ENCODE assay signal across 22 cellular contexts in the genomic region with DNA sequence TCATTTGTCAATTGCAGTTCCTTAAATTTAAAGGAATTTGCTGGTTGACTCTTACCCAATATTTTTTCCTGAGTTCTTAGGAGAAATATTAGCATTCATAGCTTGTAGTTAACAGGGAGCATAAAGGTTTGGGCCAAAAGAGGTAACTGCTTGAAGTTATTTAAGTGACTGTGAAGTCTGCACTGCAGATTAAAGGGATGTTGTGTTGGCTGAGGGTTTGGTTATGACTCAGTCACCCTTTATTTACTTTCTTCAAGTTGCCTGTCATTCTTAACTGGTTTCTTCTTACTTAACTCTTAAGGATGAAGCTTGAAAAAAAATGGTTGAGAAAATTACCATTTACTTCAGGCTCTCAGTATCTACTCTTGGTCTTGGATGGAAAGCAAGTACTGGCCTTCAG.
A peak's percentile ranks its signal among the peaks of the same experiment; 100 is the strongest.
DNase-seq lines count a peak whose midpoint lies in the region; ATAC-seq, FAIRE-seq and TF ChIP-seq lines count a peak whose summit lies in the region.
"Had no signal": no experiment of that assay in that cellular context is flagged by ENCODE, and none has a peak within 500 bp of the region (broad histone marks: within the 10 kb centered on the region; RNA-seq: fewer than 3 reads in every experiment).

No MANE protein-coding gene starts in this region.

- H2BK12ac ChIP-seq in mesenchymal stem cell (ENCODE audit: low read length in 2 of 2): no peak overlapping the region

- no peak overlapping the region for H3K4me2 ChIP-seq in mesenchymal stem cell (ENCODE audit: low read length, poor library complexity, severe bottlenecking)

- H3K36me3 ChIP-seq in bronchial epithelial cell (ENCODE audit: control insufficient read depth, insufficient read depth, low read length) (no peaks in the 10 kb centered on the region), mesenchymal stem cell (ENCODE audit: control insufficient read depth in 1 of 2, insufficient read depth in 2 of 2, low read depth in 1 of 2, low read length in 2 of 2) (no peaks in the 10 kb centered on the region)
- H3K36me3 ChIP-seq: gastroesophageal sphincter, uterus had no signal

- peak; percentile 3 for DNase-seq in CD1c-positive myeloid dendritic cell (ENCODE audit: extremely low spot score)
- peak; percentile 64 for DNase-seq in LoVo (ENCODE audit: low spot score)
- DNase-seq in bronchial epithelial cell (ENCODE audit: low read depth): peak; percentile 82
- DNase-seq in mesenchymal stem cell: peak; percentile 77
- DNase-seq in medulla oblongata (ENCODE audit: extremely low spot score): no peak
- no peak for DNase-seq in activated CD8-positive, alpha-beta memory T cell treated with anti-CD3 and anti-CD28 coated beads, Interleukin-2, amount 50 U/mL, for 48 hours
- DNase-seq in stimulated activated CD4-positive, alpha-beta T cell treated with anti-CD3 and anti-CD28 coated beads, Interleukin-4, amount 100 ng/mL, for 1 hour: no peak
- DNase-seq: activated CD4-positive, alpha-beta T cell treated with anti-CD3 and anti-CD28 coated beads for 1 hour; activated naive CD8-positive, alpha-beta T cell treated with anti-CD3 and anti-CD28 coated beads, Interleukin-2, amount 50 U/mL, for 24 hours; activated T-cell treated with anti-CD3 and anti-CD28 coated beads, Interleukin-2, amount 50 U/mL, for 1 hour; islet precursor cell; NCI-H1092; NCI-H510A treated with DMSO at 0.1 percent for 48 hours; OCI-M1; retina; stimulated activated CD4-positive, alpha-beta T cell treated with anti-CD3 and anti-CD28 coated beads, Interleukin-4, amount 100 ng/mL, for 24 hours; uterus had no signal

- H2AFZ ChIP-seq in mesenchymal stem cell (ENCODE audit: low read depth, low read length): no peak overlapping the region

- no peak for TF ChIP-seq CTCF in bronchial epithelial cell (IDR thresholded peaks at IDR 0.05; ENCODE audit: insufficient read depth, low read length, severe bottlenecking)

- no peak for FAIRE-seq in bronchial epithelial cell (lab: Jason Lieb, UNC)
- FAIRE-seq: G401.6 had no signal

- ATAC-seq in GM21737 (IDR thresholded peaks at IDR 0.05; ENCODE audit: unreplicated experiment): no peak
- ATAC-seq: activated naive CD8-positive, alpha-beta T cell treated with anti-CD3 and anti-CD28 coated beads, Interleukin-2, amount 50 U/mL, for 24 hours; gastroesophageal sphincter; stimulated activated effector memory CD8-positive, alpha-beta T cell treated with anti-CD3 and anti-CD28 coated beads, Interleukin-12 subunit alpha, Interleukin-12 subunit beta, amount 100 ng/mL, for 72 hours had no signal

- no peak overlapping the region for H2BK15ac ChIP-seq in mesenchymal stem cell (ENCODE audit: low read depth, poor library complexity, severe bottlenecking)

- peaks cover 5% of the 10 kb centered on the region for H3K79me1 ChIP-seq in mesenchymal stem cell (replicated peaks; ENCODE audit: low read length, poor library complexity, severe bottlenecking)

- H3K4me1 ChIP-seq in mesenchymal stem cell (ENCODE audit: control insufficient read depth, insufficient read depth, low read depth, low read length): no peaks in the 10 kb centered on the region
- H3K4me1 ChIP-seq: uterus had no signal

- H4K8ac ChIP-seq in mesenchymal stem cell (ENCODE audit: low read length): no peak overlapping the region

- H4K91ac ChIP-seq in mesenchymal stem cell (ENCODE audit: low read length): no peak overlapping the region

- H3K23ac ChIP-seq in mesenchymal stem cell (ENCODE audit: low read length in 2 of 2): no peak overlapping the region

- H2BK5ac ChIP-seq in mesenchymal stem cell (ENCODE audit: low read depth, low read length, poor library complexity, severe bottlenecking): no peak overlapping the region

- H3K27me3 ChIP-seq in bronchial epithelial cell (ENCODE audit: control insufficient read depth, insufficient read depth, low read length) (no peaks in the 10 kb centered on the region), mesenchymal stem cell (ENCODE audit: control insufficient read depth in 1 of 2, insufficient read depth in 1 of 2, low read length in 2 of 2) (no peaks in the 10 kb centered on the region)
- H3K27me3 ChIP-seq: gastroesophageal sphincter, uterus had no signal

- no peak overlapping the region for H3K14ac ChIP-seq in mesenchymal stem cell (ENCODE audit: low read length in 2 of 2)

- H3K4ac ChIP-seq in mesenchymal stem cell (ENCODE audit: low read depth in 1 of 2, low read length in 2 of 2): no peak overlapping the region

- H2BK120ac ChIP-seq in mesenchymal stem cell (ENCODE audit: low read depth, low read length): no peak overlapping the region

- H3K18ac ChIP-seq in mesenchymal stem cell (ENCODE audit: low read depth in 1 of 2, low read length in 2 of 2): no peak overlapping the region

- H2AK5ac ChIP-seq in mesenchymal stem cell (ENCODE audit: low read length, severe bottlenecking): no peak overlapping the region

- no peak overlapping the region for H3K4me3 ChIP-seq in bronchial epithelial cell (ENCODE audit: low read depth, low read length)
- no peak overlapping the region for H3K4me3 ChIP-seq in mesenchymal stem cell (ENCODE audit: insufficient read depth in 1 of 2, low read depth in 1 of 2, low read length in 2 of 2)
- H3K4me3 ChIP-seq: gastroesophageal sphincter, uterus had no signal

- H3K27ac ChIP-seq in mesenchymal stem cell (ENCODE audit: low read length, poor library complexity, severe bottlenecking): no peak overlapping the region
- H3K27ac ChIP-seq: C4-2B, gastroesophageal sphincter, uterus had no signal

- H3K9ac ChIP-seq in mesenchymal stem cell (ENCODE audit: low read length): no peak overlapping the region

- H3K9me3 ChIP-seq in mesenchymal stem cell (ENCODE audit: control insufficient read depth, low read length): no peaks in the 10 kb centered on the region
- H3K9me3 ChIP-seq: gastroesophageal sphincter, uterus had no signal

Comparison
In these comparisons a context has a peak if more than half of its experiments do, and no peak if none do; other contexts are left out.
1. DNase-seq: peak in CD1c-positive myeloid dendritic cell (single experiment), LoVo (single experiment), bronchial epithelial cell (single experiment) and mesenchymal stem cell (single experiment); none in medulla oblongata (single experiment), activated CD8-positive, alpha-beta memory T cell treated with anti-CD3 and anti-CD28 coated beads, Interleukin-2, amount 50 U/mL, for 48 hours (single experiment) and stimulated activated CD4-positive, alpha-beta T cell treated with anti-CD3 and anti-CD28 coated beads, Interleukin-4, amount 100 ng/mL, for 1 hour (single experiment).